Comparison of ENCODE assay signal across 13 cellular contexts in genomic region chrX:118724775-118725174, GRCh38. TPM values are rescaled to one million over a fixed set of nuclear protein-coding genes. Genes with fewer than 3 reads are reported as not detected.
DNase-seq lines count a peak whose midpoint lies in the region; ATAC-seq, FAIRE-seq and TF ChIP-seq lines count a peak whose summit lies in the region.
"Had no signal": no experiment of that assay in that cellular context is flagged by ENCODE, and none has a peak within 500 bp of the region (broad histone marks: within the 10 kb centered on the region; RNA-seq: fewer than 3 reads in every experiment).

No MANE protein-coding gene starts in this region.

- no peak for TF ChIP-seq CTCF in WTC11 (IDR thresholded peaks at IDR 0.05)

- H3K36me3 Mint-ChIP-seq in activated naive CD8-positive, alpha-beta T cell treated with anti-CD3 and anti-CD28 coated beads, Interleukin-2, amount 50 U/mL, for 24 hours (ENCODE audit: low read depth), result no peaks in the 10 kb centered on the region
- H3K36me3 Mint-ChIP-seq in activated naive CD8-positive, alpha-beta T cell treated with anti-CD3 and anti-CD28 coated beads for 36 hours, result no peaks in the 10 kb centered on the region
- no peaks in the 10 kb centered on the region for H3K36me3 Mint-ChIP-seq in WTC11
- H3K36me3 Mint-ChIP-seq: activated CD8-positive, alpha-beta memory T cell treated with anti-CD3 and anti-CD28 coated beads, Interleukin-2, amount 10 ng/mL, durations not matched to agents 7 days and 5 days had no signal

- H3K9me3 Mint-ChIP-seq in activated naive CD8-positive, alpha-beta T cell treated with anti-CD3 and anti-CD28 coated beads, Interleukin-2, amount 50 U/mL, for 24 hours, result no peaks in the 10 kb centered on the region
- H3K9me3 Mint-ChIP-seq in activated naive CD8-positive, alpha-beta T cell treated with anti-CD3 and anti-CD28 coated beads for 36 hours, result no peaks in the 10 kb centered on the region
- no peaks in the 10 kb centered on the region for H3K9me3 Mint-ChIP-seq in WTC11

- DNase-seq in activated naive CD8-positive, alpha-beta T cell treated with anti-CD3 and anti-CD28 coated beads, Interleukin-2, amount 50 U/mL, for 24 hours, result no peak
- no peak for DNase-seq in activated naive CD8-positive, alpha-beta T cell treated with anti-CD3 and anti-CD28 coated beads for 36 hours
- peak; percentile 65 for DNase-seq in amniotic epithelial cell (ENCODE audit: low read depth)
- DNase-seq in kidney tubule cell (ENCODE audit: low spot score), result peak; percentile 26
- DNase-seq in urothelium cell line (ENCODE audit: low spot score), result peak; percentile 8
- DNase-seq in DMS79 treated with DMSO at 0.1 percent for 48 hours (lab: John Stamatoyannopoulos, UW), result no peak
- no peak for DNase-seq in WTC11 (ENCODE audit: low spot score)
- no peak for DNase-seq in NCI-H774 (lab: John Stamatoyannopoulos, UW)
- DNase-seq: activated CD8-positive, alpha-beta memory T cell treated with anti-CD3 and anti-CD28 coated beads, Interleukin-2, amount 10 ng/mL, durations not matched to agents 7 days and 5 days; aorta; H9 had no signal

- POLR2A ChIA-PET in WTC11 (lab: Charles Lee), result no interaction called here

- CTCF ChIA-PET in WTC11 (lab: Charles Lee), result no interaction called here

- no peak overlapping the region for H3K4me3 Mint-ChIP-seq in activated naive CD8-positive, alpha-beta T cell treated with anti-CD3 and anti-CD28 coated beads, Interleukin-2, amount 50 U/mL, for 24 hours
- H3K4me3 Mint-ChIP-seq in activated naive CD8-positive, alpha-beta T cell treated with anti-CD3 and anti-CD28 coated beads for 36 hours, result no peak overlapping the region
- no peak overlapping the region for H3K4me3 Mint-ChIP-seq in WTC11
- H3K4me3 Mint-ChIP-seq: activated CD8-positive, alpha-beta memory T cell treated with anti-CD3 and anti-CD28 coated beads, Interleukin-2, amount 10 ng/mL, durations not matched to agents 7 days and 5 days; H9 had no signal

- ATAC-seq in activated naive CD8-positive, alpha-beta T cell treated with anti-CD3 and anti-CD28 coated beads, Interleukin-2, amount 50 U/mL, for 24 hours, result no peak
- no peak for ATAC-seq in WTC11
- ATAC-seq: activated CD8-positive, alpha-beta memory T cell treated with anti-CD3 and anti-CD28 coated beads, Interleukin-2, amount 10 ng/mL, durations not matched to agents 7 days and 5 days had no signal

- peak overlapping the region; percentile 62 for H3K27ac Mint-ChIP-seq in activated naive CD8-positive, alpha-beta T cell treated with anti-CD3 and anti-CD28 coated beads, Interleukin-2, amount 50 U/mL, for 24 hours
- H3K27ac Mint-ChIP-seq in activated naive CD8-positive, alpha-beta T cell treated with anti-CD3 and anti-CD28 coated beads for 36 hours, result no peak overlapping the region
- no peak overlapping the region for H3K27ac Mint-ChIP-seq in WTC11
- H3K27ac Mint-ChIP-seq: activated CD8-positive, alpha-beta memory T cell treated with anti-CD3 and anti-CD28 coated beads, Interleukin-2, amount 10 ng/mL, durations not matched to agents 7 days and 5 days; H9 had no signal

- H3K27me3 Mint-ChIP-seq in activated naive CD8-positive, alpha-beta T cell treated with anti-CD3 and anti-CD28 coated beads, Interleukin-2, amount 50 U/mL, for 24 hours, result peaks cover 20% of the 10 kb centered on the region
- peaks cover 42% of the 10 kb centered on the region for H3K27me3 Mint-ChIP-seq in activated naive CD8-positive, alpha-beta T cell treated with anti-CD3 and anti-CD28 coated beads for 36 hours
- H3K27me3 Mint-ChIP-seq in WTC11 (ENCODE audit: low read depth), result peaks cover 43% of the 10 kb centered on the region

- no peak for FAIRE-seq in urothelium cell line (lab: Jason Lieb, UNC)
- FAIRE-seq: G401.6, islet of Langerhans had no signal

- peaks cover 7% of the 10 kb centered on the region for H3K4me1 Mint-ChIP-seq in activated naive CD8-positive, alpha-beta T cell treated with anti-CD3 and anti-CD28 coated beads, Interleukin-2, amount 50 U/mL, for 24 hours
- no peaks in the 10 kb centered on the region for H3K4me1 Mint-ChIP-seq in activated naive CD8-positive, alpha-beta T cell treated with anti-CD3 and anti-CD28 coated beads for 36 hours
- H3K4me1 Mint-ChIP-seq in WTC11, result peaks cover 49% of the 10 kb centered on the region

TF ChIP-seq in WTC11, 78 proteins besides CTCF, POLR2A, EP300 and RAD21 (continues in another document):
- TF ChIP-seq TEAD4 (CRISPR knock-in tag; IDR thresholded peaks at IDR 0.05) (no peak), SOX15 (CRISPR knock-in tag; IDR thresholded peaks at IDR 0.05) (no peak), ATF1 (CRISPR knock-in tag; IDR thresholded peaks at IDR 0.05) (no peak), CDX4 (CRISPR knock-in tag; IDR thresholded peaks at IDR 0.05; ENCODE audit: borderline replicate concordance) (no peak), AFF4 (CRISPR knock-in tag; IDR thresholded peaks at IDR 0.05; ENCODE audit: borderline replicate concordance) (no peak), OVOL2 (CRISPR knock-in tag; IDR thresholded peaks at IDR 0.05; ENCODE audit: borderline replicate concordance) (no peak), FOXJ3 (CRISPR knock-in tag; IDR thresholded peaks at IDR 0.05; ENCODE audit: borderline replicate concordance) (no peak), ERG (CRISPR knock-in tag; IDR thresholded peaks at IDR 0.05) (no peak), SMAD4 (CRISPR knock-in tag; IDR thresholded peaks at IDR 0.05) (no peak), NR3C1 (CRISPR knock-in tag; conservative IDR thresholded peaks at IDR 0.05; ENCODE audit: low read depth) (no peak)
- TF ChIP-seq, protein P1, sequence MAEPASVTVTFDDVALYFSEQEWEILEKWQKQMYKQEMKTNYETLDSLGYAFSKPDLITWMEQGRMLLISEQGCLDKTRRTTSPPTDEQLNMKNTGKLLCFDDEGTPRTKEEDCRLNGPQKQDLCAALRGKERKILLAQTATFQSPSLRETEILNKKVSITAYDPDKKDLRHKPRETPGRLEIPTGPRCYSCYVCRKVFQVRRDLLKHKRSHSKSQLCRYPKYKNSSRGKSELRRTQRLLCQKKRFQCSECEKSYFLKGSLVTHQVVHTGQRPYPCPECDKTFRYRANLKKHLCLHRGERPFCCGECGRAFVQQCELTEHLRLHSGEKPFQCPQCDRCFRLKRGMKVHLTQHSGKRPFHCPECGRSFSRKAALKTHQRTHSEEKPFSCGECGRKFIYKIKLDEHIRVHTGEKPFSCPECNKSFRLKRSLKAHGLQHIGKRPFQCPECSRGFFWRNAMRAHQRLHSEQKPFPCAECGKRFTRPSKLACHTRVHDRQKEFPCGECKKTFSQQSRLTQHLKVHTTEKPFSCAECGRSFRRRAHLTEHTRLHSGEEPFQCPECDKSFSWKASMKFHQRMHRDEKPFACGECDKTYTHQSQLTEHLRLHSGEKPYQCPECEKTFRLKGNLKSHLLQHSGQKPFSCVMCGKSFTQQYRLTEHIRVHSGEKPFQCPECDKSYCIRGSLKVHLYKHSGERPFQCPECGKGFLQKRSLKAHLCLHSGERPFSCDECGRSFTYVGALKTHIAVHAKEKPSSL (CRISPR knock-in tag; conservative IDR thresholded peaks at IDR 0.05), result no peak

RNA-seq across cellular contexts. Expression of gene IL13RA1, which starts 2.6 kb away (rescaled TPM):
- total RNA-seq in activated naive CD8-positive, alpha-beta T cell treated with anti-CD3 and anti-CD28 coated beads for 36 hours, result under 1 TPM; 0.42 to 0.47 TPM
- 10.5 to 11.1 TPM (median 10.8 TPM) in 3 replicates for total RNA-seq in WTC11 (2021)
- total RNA-seq: activated CD8-positive, alpha-beta memory T cell treated with anti-CD3 and anti-CD28 coated beads, Interleukin-2, amount 10 ng/mL, durations not matched to agents 7 days and 5 days had no signal

Comparison
In these comparisons a context has a peak if more than half of its experiments do, and no peak if none do; other contexts are left out.
1. DNase-seq: peak in amniotic epithelial cell (single experiment), kidney tubule cell (single experiment) and urothelium cell line (single experiment); none in activated naive CD8-positive, alpha-beta T cell treated with anti-CD3 and anti-CD28 coated beads, Interleukin-2, amount 50 U/mL, for 24 hours (single experiment), activated naive CD8-positive, alpha-beta T cell treated with anti-CD3 and anti-CD28 coated beads for 36 hours (single experiment), DMS79 treated with DMSO at 0.1 percent for 48 hours (single experiment), WTC11 (single experiment) and NCI-H774 (single experiment).